8 cellular contexts compared by ENCODE assay signal in genomic region chr17:731644-731942, GRCh38. TPM values are rescaled to one million over a fixed set of nuclear protein-coding genes. Genes with fewer than 3 reads are reported as not detected.
DNase-seq lines count a peak whose midpoint lies in the region; ATAC-seq and TF ChIP-seq lines count a peak whose summit lies in the region.
"Not testable (repeated sequence)": the region's sequence is repeated elsewhere in the genome, so short reads cannot be mapped to it uniquely, and the experiment has no call there.

No MANE protein-coding gene starts in this region.

- H3K4me2 ChIP-seq in SU-DHL-6 (ENCODE audit: low read depth, low read length, poor library complexity, severe bottlenecking) = peak overlapping the region; percentile 57

- intact Hi-C loops in ascending aorta (cut with DNase I); left lung (cut with DNase I); ovary (cut with DNase I): not testable (repeated sequence)

- not testable (repeated sequence) for H3K27me3 ChIP-seq in SU-DHL-6 (ENCODE audit: low read length); ascending aorta; esophagus (ENCODE audit: control insufficient read depth in 1 of 2, insufficient read depth in 2 of 2, low read length in 2 of 2); ovary; tibial nerve
- peaks cover 0 to 24% of the 10 kb centered on the region in 2 donors for H3K27me3 ChIP-seq in left lung

- H3K9ac ChIP-seq in SU-DHL-6 (ENCODE audit: low read length) = peak overlapping the region; percentile 93

- TF ChIP-seq POLR2A in ovary (IDR thresholded peaks at IDR 0.05); tibial nerve (IDR thresholded peaks at IDR 0.05): not testable (repeated sequence)

- ATAC-seq in HG03175 (IDR thresholded peaks at IDR 0.05; ENCODE audit: unreplicated experiment) (peak; percentile 23), left lung (peak; percentile 33)

- H3K9me3 ChIP-seq in SU-DHL-6 (ENCODE audit: insufficient read depth, low read length); ascending aorta; esophagus (ENCODE audit: control insufficient read depth in 2 of 2, insufficient read depth in 1 of 2, low read depth in 1 of 2, low read length in 1 of 2); left lung; ovary; tibial nerve: not testable (repeated sequence)

- not testable (repeated sequence) for TF ChIP-seq EP300 in ovary (IDR thresholded peaks at IDR 0.05); tibial nerve (IDR thresholded peaks at IDR 0.05)

- DNase-seq in DMS53 treated with DMSO at 0.1 percent for 48 hours (lab: John Stamatoyannopoulos, UW; ENCODE audit: unreplicated experiment) = peak; percentile 1
- not testable (repeated sequence) for DNase-seq in ascending aorta (ENCODE audit: low spot score in 2 of 2); left lung; ovary; tibial nerve (ENCODE audit: low spot score in 2 of 2)

- H3K4me3 ChIP-seq in SU-DHL-6 (ENCODE audit: insufficient read depth, low read length, poor library complexity, severe bottlenecking) (peak overlapping the region; percentile 64), ascending aorta (peak overlapping the region; percentile 80 to 94), esophagus (ENCODE audit: low read depth in 1 of 2, low read length in 2 of 2) (peak overlapping the region; percentile 74 to 76), left lung (peak overlapping the region; percentile 68 to 72), ovary (peak overlapping the region; percentile 84), tibial nerve (peak overlapping the region; percentile 52 to 96 (median 78))

- WGBS in esophagus, 2 donors = 11 to 13% methylated on average over 16 of the region's 16 CpGs
- 10 to 21% (median 18%) methylated on average over 16 of the region's 16 CpGs for WGBS in ovary, 3 donors
- 10 to 19% methylated on average over 14 to 16 of the region's 16 CpGs for WGBS in tibial nerve, 2 donors

- not testable (repeated sequence) for H3F3A ChIP-seq in SU-DHL-6 (ENCODE audit: insufficient read depth)

- H3K4me1 ChIP-seq in ascending aorta (peaks cover 7 to 14% of the 10 kb centered on the region in 2 donors), left lung (peaks cover 0 to 23% of the 10 kb centered on the region in 2 donors), tibial nerve (peaks cover 0 to 19% (median 6%) of the 10 kb centered on the region in 4 donors)
- H3K4me1 ChIP-seq in esophagus (ENCODE audit: control insufficient read depth in 2 of 2, insufficient read depth in 2 of 2, low read length in 1 of 2); ovary (ENCODE audit: insufficient read depth): not testable (repeated sequence)

- not testable (repeated sequence) for H3K27ac ChIP-seq in SU-DHL-6 (ENCODE audit: low read depth, low read length)
- H3K27ac ChIP-seq in ascending aorta (peak overlapping the region in 1 of 2 donors; percentile 60), esophagus (ENCODE audit: low read depth in 2 of 2, low read length in 1 of 2) (peak overlapping the region; percentile 81 to 90), left lung (peak overlapping the region; percentile 33 to 58), ovary (peak overlapping the region; percentile 4 to 10), tibial nerve (peak overlapping the region; percentile 71 to 93 (median 85))

- H2AFZ ChIP-seq in SU-DHL-6 (ENCODE audit: low read depth, low read length, severe bottlenecking) = peak overlapping the region; percentile 85

- H3K36me3 ChIP-seq in SU-DHL-6 (ENCODE audit: low read length); ascending aorta; esophagus (ENCODE audit: control insufficient read depth in 2 of 2, insufficient read depth in 2 of 2, low read length in 1 of 2); left lung; ovary; tibial nerve: not testable (repeated sequence)

- not testable (repeated sequence) for H4K20me1 ChIP-seq in SU-DHL-6 (ENCODE audit: low read depth, low read length)

- TF ChIP-seq CTCF in SU-DHL-6 (IDR thresholded peaks at IDR 0.05; ENCODE audit: insufficient read depth, low read length, poor library complexity, severe bottlenecking); ascending aorta (IDR thresholded peaks at IDR 0.05); left lung (IDR thresholded peaks at IDR 0.05); ovary (IDR thresholded peaks at IDR 0.05); tibial nerve (IDR thresholded peaks at IDR 0.05): not testable (repeated sequence)

- H3K79me2 ChIP-seq in SU-DHL-6 (ENCODE audit: insufficient read depth, low read length) = peaks cover 25% of the 10 kb centered on the region

- H3K9me2 ChIP-seq in SU-DHL-6 (replicated peaks; ENCODE audit: insufficient read depth, low read length) = not testable (repeated sequence)

RNA-seq across cellular contexts. Expression of gene TLCD3A, which starts 0.8 kb away (rescaled TPM):
- total RNA-seq in ascending aorta (21.9 TPM), left lung (10 to 100 TPM; 14.5 to 18.1 TPM), ovary (10 to 100 TPM in 5 of 7 donors, 1 to 10 TPM in 2; 3.0 to 17.8 (median 13.1) TPM), tibial nerve (1 to 10 TPM; 3.9 to 6.3 (median 5.8) TPM)
- polyA plus RNA-seq in esophagus (10 to 100 TPM; 11.0 to 18.9 TPM), ovary (10 to 100 TPM in 1 of 2 donors, 1 to 10 TPM in 1; 5.5 to 14.8 TPM)

RNA-seq across cellular contexts. Expression of gene VPS53, which starts 17.0 kb away (rescaled TPM):
- 6.8 TPM for total RNA-seq in ascending aorta
- polyA plus RNA-seq in esophagus = 10 to 100 TPM; 10.9 to 12.1 TPM
- total RNA-seq in left lung = 10 to 100 TPM; 69.3 to 84.1 TPM
- total RNA-seq in ovary = 10 to 100 TPM in 6 of 7 donors, 1 to 10 TPM in 1; 9.3 to 82.1 (median 58.2) TPM
- polyA plus RNA-seq in ovary = 10 to 100 TPM in 1 of 2 donors, 1 to 10 TPM in 1; 9.1 to 18.8 TPM
- 10 to 100 TPM; 24.1 to 47.0 (median 32.8) TPM for total RNA-seq in tibial nerve

RNA-seq across cellular contexts. Expression of gene GEMIN4, which starts 20.5 kb away (rescaled TPM):
- total RNA-seq in ascending aorta (11.2 TPM), left lung (10 to 100 TPM; 14.0 to 18.6 TPM), ovary (10 to 100 TPM; 10.9 to 31.3 (median 24.4) TPM), tibial nerve (10 to 100 TPM in 3 of 4 donors, 1 to 10 TPM in 1; 9.9 to 29.0 (median 15.9) TPM)
- polyA plus RNA-seq in esophagus (10 to 100 TPM in 1 of 2 donors, 1 to 10 TPM in 1; 7.0 to 12.8 TPM), ovary (10 to 100 TPM; 10.9 to 13.9 TPM)

RNA-seq across cellular contexts. Expression of gene GLOD4, which starts 50.5 kb away (rescaled TPM):
- total RNA-seq in ascending aorta (148 TPM), left lung (10 to 100 TPM; 46.5 to 47.5 TPM), ovary (10 to 100 TPM; 22.1 to 66.7 (median 46.0) TPM), tibial nerve (10 to 100 TPM; 28.6 to 53.7 (median 37.0) TPM)
- polyA plus RNA-seq in esophagus (10 to 100 TPM; 20.8 to 34.3 TPM), ovary (10 to 100 TPM; 34.9 to 90.6 TPM)

RNA-seq across cellular contexts. Expression of gene MRM3, which starts 50.6 kb away (rescaled TPM):
- total RNA-seq in ascending aorta (17.0 TPM), left lung (10 to 100 TPM in 1 of 2 donors, 1 to 10 TPM in 1; 8.9 to 14.2 TPM), ovary (10 to 100 TPM; 10.1 to 16.7 (median 14.0) TPM), tibial nerve (10 to 100 TPM; 18.6 to 29.1 (median 24.8) TPM)
- polyA plus RNA-seq in esophagus (10 to 100 TPM in 1 of 2 donors, 1 to 10 TPM in 1; 7.6 to 14.6 TPM), ovary (10 to 100 TPM; 12.8 to 13.9 TPM)
